ENCODE assay signal across 15 cellular contexts in genomic region chr19:13627531-13627930, GRCh38.
DNase-seq lines count a peak whose midpoint lies in the region; ATAC-seq and TF ChIP-seq lines count a peak whose summit lies in the region.
"Had no signal": no experiment of that assay in that cellular context is flagged by ENCODE, and none has a peak within 500 bp of the region (broad histone marks: within the 10 kb centered on the region; RNA-seq: fewer than 3 reads in every experiment).

No MANE protein-coding gene starts in this region.

- no peak overlapping the region for H3K4me2 ChIP-seq in GM23338

- H3K4me1 ChIP-seq in GM23338 (ENCODE audit: insufficient read depth) = peaks cover 37% of the 10 kb centered on the region
- H3K4me1 ChIP-seq in spleen = no peaks in the 10 kb centered on the region

- no peaks in the 10 kb centered on the region for H4K20me1 ChIP-seq in GM23338 (replicated peaks; ENCODE audit: insufficient read depth)

- no peaks in the 10 kb centered on the region for H3K9me2 ChIP-seq in GM23338 (ENCODE audit: insufficient read depth)

- peaks cover 0 to 4% (median 0%) of the 10 kb centered on the region in 8 donors for H3K9me3 ChIP-seq in spleen

- peaks cover 33% of the 10 kb centered on the region for H3K4me1 Mint-ChIP-seq in GM23338
- H3K4me1 Mint-ChIP-seq: CD4-positive, alpha-beta memory T cell had no signal

- WGBS in spleen, 5 donors = 72 to 78% (median 75%) methylated on average over 5 of the region's 5 CpGs

- H3K27me3 ChIP-seq in GM23338 (ENCODE audit: insufficient read depth) (no peaks in the 10 kb centered on the region), spleen (replicated peaks in 1 of 7) (peaks cover 0 to 76% (median 22%) of the 10 kb centered on the region in 7 donors)

- no peak overlapping the region for H3K4me3 ChIP-seq in GM23338
- H3K4me3 ChIP-seq in spleen = no peak overlapping the region
- H3K4me3 ChIP-seq in foreskin fibroblast (ENCODE audit: low read depth in 1 of 2, low read length in 2 of 2) = no peak overlapping the region
- H3K4me3 ChIP-seq: GM12878 had no signal

- peaks cover 9% of the 10 kb centered on the region for H3K27me3 Mint-ChIP-seq in GM23338 (ENCODE audit: insufficient read depth, low read depth, poor library complexity)

- DNase-seq in GM23338 (ENCODE audit: low spot score) (no peak), mesenteric fat pad (ENCODE audit: low spot score) (peak; percentile 81), spleen (peak; percentile 35), foreskin fibroblast (no peak)
- DNase-seq in stimulated activated CD4-positive, alpha-beta T cell treated with anti-CD3 and anti-CD28 coated beads, Interleukin-2, amount 100 ng/mL, for 48 hours = no peak
- DNase-seq: C1 segment of cervical spinal cord; Calu3; CD4-positive, alpha-beta memory T cell; COR-L47; DMS53; DND-41; H7 had no signal

- H3K27ac Mint-ChIP-seq in GM23338 = no peak overlapping the region
- H3K27ac Mint-ChIP-seq: CD4-positive, alpha-beta memory T cell had no signal

- H3K36me3 ChIP-seq in GM23338 (ENCODE audit: insufficient read depth) (no peaks in the 10 kb centered on the region), spleen (no peaks in the 10 kb centered on the region)

- TF ChIP-seq CTCF in GM23338 (conservative IDR thresholded peaks at IDR 0.05; ENCODE audit: low read depth in 2 of 2) (no peak), spleen (IDR thresholded peaks at IDR 0.05 in 8 of 11, conservative IDR thresholded peaks at IDR 0.05 in 3 of 11) (no peak), foreskin fibroblast (IDR thresholded peaks at IDR 0.05; ENCODE audit: low read depth, low read length) (no peak)

- ATAC-seq in GM23338 (no peak), GM18909 (IDR thresholded peaks at IDR 0.05; ENCODE audit: poor library complexity, unreplicated experiment) (no peak)
- ATAC-seq: GM12878, HCT116 had no signal

- no peak overlapping the region for H3K4me3 Mint-ChIP-seq in GM23338
- H3K4me3 Mint-ChIP-seq: CD4-positive, alpha-beta memory T cell had no signal

- peak overlapping the region; percentile 72; the same call in 1 of the 2 replicates for H2AFZ ChIP-seq in GM23338

- no peaks in the 10 kb centered on the region for H3F3A ChIP-seq in GM23338 (replicated peaks; ENCODE audit: low read depth)

- no peaks in the 10 kb centered on the region; the same call in 2 of the 3 replicates for H3K9me3 Mint-ChIP-seq in GM23338

- no peak overlapping the region for H3K27ac ChIP-seq in GM23338 (ENCODE audit: low read depth)
- H3K27ac ChIP-seq in spleen = no peak overlapping the region

- no peaks in the 10 kb centered on the region for H3K79me2 ChIP-seq in GM23338 (replicated peaks; ENCODE audit: insufficient read depth)

- H3K36me3 Mint-ChIP-seq in GM23338 (ENCODE audit: low read depth) = no peaks in the 10 kb centered on the region
- H3K36me3 Mint-ChIP-seq: CD4-positive, alpha-beta memory T cell had no signal

- no peak for TF ChIP-seq POLR2A in spleen (IDR thresholded peaks at IDR 0.05)

- intact Hi-C loops in spleen (cut with DNase I; ENCODE audit: low total_unique reads) = no loop called here

TF ChIP-seq in GM23338, 12 proteins besides CTCF, POLR2A, EP300 and RAD21 (continues in another document):
- TF ChIP-seq EZH2phosphoT487 (IDR thresholded peaks at IDR 0.05; ENCODE audit: unreplicated experiment) (no peak), EZH2 (IDR thresholded peaks at IDR 0.05; ENCODE audit: low read depth, unreplicated experiment) (no peak), POLR2AphosphoS5 (IDR thresholded peaks at IDR 0.05; ENCODE audit: low read depth) (no peak), NANOG (IDR thresholded peaks at IDR 0.05; ENCODE audit: borderline replicate concordance) (no peak), ZNF331 (CRISPR knock-in tag; IDR thresholded peaks at IDR 0.05; ENCODE audit: low read depth) (no peak), JUNB (IDR thresholded peaks at IDR 0.05; ENCODE audit: unreplicated experiment) (no peak), ZNF114 (CRISPR knock-in tag; IDR thresholded peaks at IDR 0.05) (no peak), REST (IDR thresholded peaks at IDR 0.05; ENCODE audit: unreplicated experiment) (no peak), STAT1 (IDR thresholded peaks at IDR 0.05; ENCODE audit: unreplicated experiment) (no peak), CREB1 (CRISPR knock-in tag; IDR thresholded peaks at IDR 0.05; ENCODE audit: low read depth) (no peak), ETS1 (IDR thresholded peaks at IDR 0.05) (no peak)

Comparison
In these comparisons a context has a peak if more than half of its experiments do, and no peak if none do; other contexts are left out.
1. DNase-seq: peak in mesenteric fat pad (single experiment) and spleen (single experiment); none in GM23338 (single experiment), stimulated activated CD4-positive, alpha-beta T cell treated with anti-CD3 and anti-CD28 coated beads, Interleukin-2, amount 100 ng/mL, for 48 hours (0 of 2) and foreskin fibroblast (0 of 2).